9 cellular contexts compared by ENCODE assay signal in the genomic region with DNA sequence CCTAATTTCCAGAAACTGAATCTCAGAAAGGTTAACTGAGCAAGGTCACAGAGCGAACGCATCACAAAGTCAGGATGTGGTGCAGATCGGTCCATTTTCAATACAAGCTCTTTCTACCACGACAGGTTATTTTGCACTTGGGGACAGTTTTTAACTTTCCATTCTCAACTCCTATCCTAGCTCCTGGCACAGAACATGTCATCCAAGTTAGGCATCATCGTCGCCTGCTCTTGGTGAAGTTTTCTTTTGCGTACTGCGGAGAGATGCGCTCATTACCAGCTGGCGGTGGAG. TPM values are rescaled to one million over a fixed set of nuclear protein-coding genes. Genes with fewer than 3 reads are reported as not detected.
A peak's percentile ranks its signal among the peaks of the same experiment; 100 is the strongest.
DNase-seq lines count a peak whose midpoint lies in the region; ATAC-seq, FAIRE-seq and TF ChIP-seq lines count a peak whose summit lies in the region.
"Had no signal": no experiment of that assay in that cellular context is flagged by ENCODE, and none has a peak within 500 bp of the region (broad histone marks: within the 10 kb centered on the region; RNA-seq: fewer than 3 reads in every experiment).

No MANE protein-coding gene starts in this region.

- TF ChIP-seq RAD21 in IMR-90 (IDR thresholded peaks at IDR 0.05; ENCODE audit: low read length): peak; percentile 36

- H2BK15ac ChIP-seq in IMR-90 (ENCODE audit: low read depth, low read length): 0 out of 3 replicates have a peak overlapping the region, but pooled peaks have one; percentile 25

- TF ChIP-seq CTCF in IMR-90 (conservative IDR thresholded peaks at IDR 0.05; ENCODE audit: low read depth, low read length) (no peak), esophagus muscularis mucosa (IDR thresholded peaks at IDR 0.05) (peak in 1 of 3 experiments; percentile 24), psoas muscle (IDR thresholded peaks at IDR 0.05) (peak; percentile 13), glutamatergic neuron (IDR thresholded peaks at IDR 0.05; ENCODE audit: partially characterized antibody, unreplicated experiment) (no peak)

- H3K36me3 ChIP-seq in IMR-90 (ENCODE audit: control insufficient read depth, insufficient read depth, low read length) (peaks cover 7% of the 10 kb centered on the region; the same call in 1 of the 2 replicates), esophagus muscularis mucosa (peaks cover 0 to 20% (median 5%) of the 10 kb centered on the region in 4 donors), psoas muscle (ENCODE audit: insufficient read depth in 1 of 2, low read depth in 1 of 2) (peaks cover 2 to 12% of the 10 kb centered on the region in 2 donors)

- peak overlapping the region; percentile 86 for H3K56ac ChIP-seq in IMR-90 (ENCODE audit: extremely low read depth, insufficient read depth, low read length)

- H3K79me1 ChIP-seq in IMR-90 (ENCODE audit: low read depth in 1 of 2, low read length in 2 of 2): peaks cover 7 to 29% of the 10 kb centered on the region in 2 experiments; a peak in 3 of 4 replicates

- no peak for TF ChIP-seq POLR2A in GM12891 (IDR thresholded peaks at IDR 0.05; ENCODE audit: low read depth, low read length)
- TF ChIP-seq POLR2A in IMR-90 (IDR thresholded peaks at IDR 0.05; ENCODE audit: low read depth, low read length): no peak
- TF ChIP-seq POLR2A in esophagus muscularis mucosa (IDR thresholded peaks at IDR 0.05; ENCODE audit: low read depth): no peak

- BruUV-seq in IMR-90 (replicated peaks; lab: Mats Ljungman, UMichigan): no TSS peak

- H2BK20ac ChIP-seq in IMR-90 (ENCODE audit: low read depth, low read length): no peak overlapping the region

- H3K27me3 Mint-ChIP-seq in glutamatergic neuron (ENCODE audit: unreplicated experiment): peaks cover 5% of the 10 kb centered on the region
- H3K27me3 Mint-ChIP-seq: activated CD4-positive, alpha-beta memory T cell treated with anti-CD3 and anti-CD28 coated beads, Interleukin-2, amount 10 ng/mL, durations not matched to agents 7 days and 5 days had no signal

- peaks cover 11% of the 10 kb centered on the region for H3K9me1 ChIP-seq in IMR-90 (ENCODE audit: insufficient read depth, low read length)

- POLR2A ChIA-PET in IMR-90 (lab: Charles Lee; ENCODE audit: unreplicated experiment): interaction anchor here (0.5 to 1.5 kb wide), 9 partner anchors 12 to 559 kb away, joined by 3 to 14 read pairs (median 4); no protein-coding TSS in a partner anchor

- 0% methylated on average over 2 of the region's 10 CpGs; no CpG with 5 or more reads in 1 of the 2 experiments for WGBS in IMR-90 (ENCODE audit: extremely low coverage in 2 of 2, insufficient read length in 1 of 2), 2 experiments
- WGBS in esophagus muscularis mucosa: 0% methylated on average over 10 of the region's 10 CpGs
- 0 to 1% (median 0%) methylated on average over 10 of the region's 10 CpGs for WGBS in psoas muscle, 3 donors

- peak overlapping the region; percentile 93 for H2BK5ac ChIP-seq in IMR-90 (ENCODE audit: low read depth, low read length, poor library complexity, severe bottlenecking)

- peak overlapping the region; percentile 91 for H3K23ac ChIP-seq in IMR-90 (ENCODE audit: low read depth, low read length)

- peak overlapping the region; percentile 1; the same call in 1 of the 2 replicates for H2AK5ac ChIP-seq in IMR-90 (ENCODE audit: low read depth, low read length)

- peak overlapping the region; percentile 42 for H3K27ac ChIP-seq in IMR-90 (ENCODE audit: insufficient read depth, low read length)
- peak overlapping the region; percentile 86 to 96 (median 93) for H3K27ac ChIP-seq in esophagus muscularis mucosa (replicated peaks in 1 of 4)
- peak overlapping the region; percentile 95 for H3K27ac ChIP-seq in psoas muscle

- peak overlapping the region; percentile 52; the same call in 1 of the 2 replicates for H3K18ac ChIP-seq in IMR-90 (ENCODE audit: low read depth, low read length)

- peak overlapping the region; percentile 84 for H3K4me2 ChIP-seq in IMR-90 (ENCODE audit: low read depth, low read length)

- peak overlapping the region; percentile 74 for H4K91ac ChIP-seq in IMR-90 (ENCODE audit: insufficient read depth, low read depth, low read length)

- peak overlapping the region in 1 of 2 experiments; percentile 95; a peak in 3 of 4 replicates for H4K8ac ChIP-seq in IMR-90 (ENCODE audit: low read depth in 2 of 2, low read length in 2 of 2)

- H3K4me3 Mint-ChIP-seq in glutamatergic neuron (ENCODE audit: unreplicated experiment): no peak overlapping the region
- H3K4me3 Mint-ChIP-seq: activated CD4-positive, alpha-beta memory T cell treated with anti-CD3 and anti-CD28 coated beads, Interleukin-2, amount 10 ng/mL, durations not matched to agents 7 days and 5 days had no signal

- peaks cover 24% of the 10 kb centered on the region for H4K20me1 ChIP-seq in IMR-90 (ENCODE audit: insufficient read depth, low read length)

- dilution Hi-C loops in IMR-90 (cut with HindIII; ENCODE audit: low sequenced_read_pairs, unreplicated experiment): no loop called here

- H4K5ac ChIP-seq in IMR-90 (ENCODE audit: low read depth, low read length): peak overlapping the region; percentile 74; the same call in 1 of the 2 replicates

- H3K9me3 ChIP-seq in IMR-90 (ENCODE audit: control insufficient read depth, insufficient read depth, low read length) (no peaks in the 10 kb centered on the region), esophagus muscularis mucosa (no peaks in the 10 kb centered on the region), psoas muscle (no peaks in the 10 kb centered on the region)

- intact Hi-C loops in IMR-90 (cut with micrococcal nuclease): loop anchor here (1.0 kb wide), 1 partner anchor 118 kb away; the partner anchor contains the start of gene TEX2
- intact Hi-C loops in esophagus muscularis mucosa (cut with DNase I): loop anchor here (5.0 kb wide), 2 partner anchors 117 to 137 kb away; partner anchors contain the start of gene TEX2
- intact Hi-C loops in psoas muscle (cut with DNase I): loop anchor here in 1 of 2 donors (5.0 kb wide), 3 partner anchors 57 to 137 kb away; partner anchors contain the start of gene TEX2
- intact Hi-C loops in posterior vena cava (cut with DNase I): loop anchor here in 1 of 2 donors (10.0 kb wide), 1 partner anchor 119 kb away; the partner anchor contains the start of gene TEX2

- peak overlapping the region; percentile 92 for H3K14ac ChIP-seq in IMR-90 (replicated peaks; ENCODE audit: low read depth, low read length)

- peak overlapping the region; percentile 81 for H3K4ac ChIP-seq in IMR-90 (ENCODE audit: low read depth, low read length)

- FAIRE-seq in GM12891 (lab: Jason Lieb, UNC): no peak

- no peaks in the 10 kb centered on the region for H3K9me3 Mint-ChIP-seq in glutamatergic neuron (ENCODE audit: unreplicated experiment)
- H3K9me3 Mint-ChIP-seq: activated CD4-positive, alpha-beta memory T cell treated with anti-CD3 and anti-CD28 coated beads, Interleukin-2, amount 10 ng/mL, durations not matched to agents 7 days and 5 days had no signal

- H3K9ac ChIP-seq in IMR-90 (ENCODE audit: low read depth, low read length): peak overlapping the region; percentile 80

- H3K27ac Mint-ChIP-seq in glutamatergic neuron (ENCODE audit: unreplicated experiment): no peak overlapping the region
- H3K27ac Mint-ChIP-seq: activated CD4-positive, alpha-beta memory T cell treated with anti-CD3 and anti-CD28 coated beads, Interleukin-2, amount 10 ng/mL, durations not matched to agents 7 days and 5 days had no signal

- peak overlapping the region; percentile 93 for H2AFZ ChIP-seq in IMR-90 (replicated peaks; ENCODE audit: low read length, poor library complexity)

- H2BK120ac ChIP-seq in IMR-90 (ENCODE audit: low read depth, low read length): peak overlapping the region; percentile 22

- CTCF ChIA-PET in IMR-90 (lab: Yijun Ruan, JAX): interaction anchor here (1.0 to 1.5 kb wide), 2 partner anchors 12 to 116 kb away, joined by 3 to 5 read pairs; no protein-coding TSS in a partner anchor

- H3K27me3 ChIP-seq in IMR-90 (ENCODE audit: control insufficient read depth, insufficient read depth, low read length): no peaks in the 10 kb centered on the region
- no peaks in the 10 kb centered on the region for H3K27me3 ChIP-seq in esophagus muscularis mucosa
- no peaks in the 10 kb centered on the region for H3K27me3 ChIP-seq in psoas muscle (ENCODE audit: insufficient read depth in 3 of 3, low read length in 2 of 3)

- H3K4me1 ChIP-seq in IMR-90 (ENCODE audit: control insufficient read depth, insufficient read depth, low read length) (peaks cover 5% of the 10 kb centered on the region), esophagus muscularis mucosa (peaks cover 18 to 33% (median 24%) of the 10 kb centered on the region in 4 donors), psoas muscle (peaks cover 37% of the 10 kb centered on the region)

- H3K36me3 Mint-ChIP-seq in glutamatergic neuron (ENCODE audit: unreplicated experiment): no peaks in the 10 kb centered on the region

- H3K4me3 ChIP-seq in IMR-90 (ENCODE audit: insufficient read depth, low read depth, low read length) (peak overlapping the region; percentile 56), esophagus muscularis mucosa (peak overlapping the region; percentile 69 to 81 (median 79)), psoas muscle (peak overlapping the region; percentile 83)

- H3K4me1 Mint-ChIP-seq in glutamatergic neuron (ENCODE audit: low read depth, unreplicated experiment): peaks cover 14% of the 10 kb centered on the region

- TF ChIP-seq EP300 in esophagus muscularis mucosa (IDR thresholded peaks at IDR 0.05): no peak

- in situ Hi-C loops in IMR-90 (cut with MboI; ENCODE audit: low sequenced_read_pairs): loop anchor here (5.0 kb wide), 1 partner anchor 137 kb away; no protein-coding TSS in a partner anchor

- no peak for DNase-seq in GM12891 (ENCODE audit: insufficient read length, low spot score)
- no peak for DNase-seq in IMR-90
- DNase-seq in esophagus muscularis mucosa (ENCODE audit: extremely low spot score): no peak
- DNase-seq in psoas muscle: no peak
- DNase-seq in posterior vena cava (ENCODE audit: low spot score): no peak
- no peak for DNase-seq in foreskin melanocyte
- DNase-seq in glutamatergic neuron: no peak

- ATAC-seq in IMR-90 (ENCODE audit: low read depth) (peak; percentile 8; the same call in 1 of the 2 replicates), psoas muscle (peak in 1 of 4 donors; percentile 0), HG02981 (IDR thresholded peaks at IDR 0.05; ENCODE audit: unreplicated experiment) (no peak)

- H2AK9ac ChIP-seq in IMR-90 (replicated peaks; ENCODE audit: low read depth, low read length, poor library complexity): peak overlapping the region; percentile 80

TF ChIP-seq in GM12891, 5 proteins besides CTCF, POLR2A, EP300 and RAD21 (continues in another document):
- no peak for TF ChIP-seq SPI1 (IDR thresholded peaks at IDR 0.05; ENCODE audit: low read depth, low read length)

RNA-seq across cellular contexts. Expression of gene ERN1, which starts 15.5 kb away (rescaled TPM):
- polyA plus RNA-seq in GM12891 (2012; ENCODE audit: low read depth, missing spikeins): 2.2 TPM
- total RNA-seq in IMR-90 (2012; rRNA removed): 2.2 and 2.7 TPM in 2 replicates
- polyA plus RNA-seq in IMR-90 (2012; rRNA removed): 3.7 and 4.1 TPM in 2 replicates
- polyA plus RNA-seq in IMR-90 (2012; cell fraction: cytosol; rRNA removed): 3.2 and 3.4 TPM in 2 replicates
- 7.5 and 10.9 TPM in 2 replicates for polyA plus RNA-seq in IMR-90 (2012; cell fraction: nucleus; rRNA removed; ENCODE audit: low replicate concordance)
- total RNA-seq in esophagus muscularis mucosa: 10 to 100 TPM in 1 of 4 donors, 1 to 10 TPM in 3; 6.2 to 11.2 (median 9.3) TPM
- total RNA-seq in psoas muscle: 10 to 100 TPM; 10.6 to 16.6 (median 14.2) TPM
- 1 to 10 TPM; 2.8 to 7.6 (median 5.4) TPM for polyA plus RNA-seq in psoas muscle
- 10 to 100 TPM; 17.2 to 18.6 TPM for total RNA-seq in posterior vena cava
- total RNA-seq in glutamatergic neuron (ENCODE audit: unreplicated experiment): 6.9 TPM

Comparison
In these comparisons a context has a peak if more than half of its experiments do, and no peak if none do; other contexts are left out.
1. H3K27ac ChIP-seq: peak in every context shown above with its lines; median percentile 95 in psoas muscle; 93 in esophagus muscularis mucosa; 42 in IMR-90.